Comparison of ENCODE assay signal across 8 cellular contexts in the genomic region with DNA sequence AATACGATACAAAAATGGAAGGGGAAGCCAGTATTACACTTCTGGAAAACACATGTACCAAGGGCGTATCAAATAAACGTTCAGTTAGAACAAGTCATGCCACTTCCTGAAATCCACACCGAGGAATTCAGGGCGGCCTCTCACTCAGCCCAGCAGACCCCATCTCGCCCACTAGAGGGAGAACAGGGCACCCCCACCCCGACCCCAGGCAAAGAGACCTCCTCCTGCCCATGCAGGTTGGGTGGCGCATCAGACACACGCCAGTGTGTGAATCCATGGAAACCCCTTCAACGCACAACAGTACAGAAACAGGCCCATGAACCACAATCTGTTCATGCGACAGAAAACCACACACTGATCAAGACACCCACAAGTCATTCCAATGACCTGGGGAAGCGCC.
DNase-seq lines count a peak whose midpoint lies in the region; ATAC-seq, FAIRE-seq and TF ChIP-seq lines count a peak whose summit lies in the region.
"Not testable (repeated sequence)": the region's sequence is repeated elsewhere in the genome, so short reads cannot be mapped to it uniquely, and the experiment has no call there.

No MANE protein-coding gene starts in this region.

- H3K27ac Mint-ChIP-seq in activated CD8-positive, alpha-beta T cell treated with anti-CD3 and anti-CD28 coated beads for 36 hours; activated naive CD8-positive, alpha-beta T cell treated with anti-CD3 and anti-CD28 coated beads for 36 hours: not testable (repeated sequence)

- not testable (repeated sequence) for H3K4me1 Mint-ChIP-seq in activated CD8-positive, alpha-beta T cell treated with anti-CD3 and anti-CD28 coated beads for 36 hours (ENCODE audit: low read depth); activated naive CD8-positive, alpha-beta T cell treated with anti-CD3 and anti-CD28 coated beads for 36 hours

- not testable (repeated sequence) for H3K27me3 Mint-ChIP-seq in activated CD8-positive, alpha-beta T cell treated with anti-CD3 and anti-CD28 coated beads for 36 hours; activated naive CD8-positive, alpha-beta T cell treated with anti-CD3 and anti-CD28 coated beads for 36 hours

- peak; percentile 18 for DNase-seq in DMS 273 (lab: John Stamatoyannopoulos, UW; ENCODE audit: unreplicated experiment)
- peak in 2 of 3 donors; percentile 11 to 41 for DNase-seq in Peyer's patch
- peak; percentile 46 for DNase-seq in activated CD8-positive, alpha-beta T cell treated with anti-CD3 and anti-CD28 coated beads for 36 hours
- peak; percentile 35 for DNase-seq in activated naive CD8-positive, alpha-beta T cell treated with anti-CD3 and anti-CD28 coated beads for 36 hours
- not testable (repeated sequence) for DNase-seq in choroid plexus epithelial cell (ENCODE audit: low read depth); retinal pigment epithelial cell (ENCODE audit: low read depth); urothelium cell line (ENCODE audit: low spot score)
- DNase-seq in lower lobe of right lung: peak; percentile 14

- not testable (repeated sequence) for H3K27ac ChIP-seq in Peyer's patch, lower lobe of right lung

- intact Hi-C loops in activated CD8-positive, alpha-beta T cell treated with anti-CD3 and anti-CD28 coated beads for 36 hours (cut with micrococcal nuclease); lower lobe of right lung (cut with DNase I): not testable (repeated sequence)

- POLR2A ChIA-PET in activated CD8-positive, alpha-beta T cell treated with anti-CD3 and anti-CD28 coated beads for 36 hours (lab: Charles Lee): not testable (repeated sequence)

- not testable (repeated sequence) for H3K9me3 Mint-ChIP-seq in activated CD8-positive, alpha-beta T cell treated with anti-CD3 and anti-CD28 coated beads for 36 hours; activated naive CD8-positive, alpha-beta T cell treated with anti-CD3 and anti-CD28 coated beads for 36 hours

- TF ChIP-seq POLR2A in Peyer's patch (IDR thresholded peaks at IDR 0.05): not testable (repeated sequence)

- not testable (repeated sequence) for H3K9me3 ChIP-seq in Peyer's patch, lower lobe of right lung

- not testable (repeated sequence) for H3K36me3 Mint-ChIP-seq in activated CD8-positive, alpha-beta T cell treated with anti-CD3 and anti-CD28 coated beads for 36 hours (ENCODE audit: low read depth); activated naive CD8-positive, alpha-beta T cell treated with anti-CD3 and anti-CD28 coated beads for 36 hours

- CTCF ChIA-PET in activated CD8-positive, alpha-beta T cell treated with anti-CD3 and anti-CD28 coated beads for 36 hours (lab: Charles Lee): not testable (repeated sequence)

- H3K36me3 ChIP-seq in Peyer's patch, lower lobe of right lung: not testable (repeated sequence)

- ATAC-seq in activated CD8-positive, alpha-beta T cell treated with anti-CD3 and anti-CD28 coated beads for 36 hours: peak; percentile 80
- ATAC-seq in lower lobe of right lung: not testable (repeated sequence)

- H3K4me1 ChIP-seq in Peyer's patch, lower lobe of right lung: not testable (repeated sequence)

- not testable (repeated sequence) for H3K27me3 ChIP-seq in Peyer's patch; lower lobe of right lung (ENCODE audit: low read depth)

- not testable (repeated sequence) for H3K4me3 ChIP-seq in Peyer's patch; choroid plexus epithelial cell (ENCODE audit: low read depth, low read length); lower lobe of right lung; retinal pigment epithelial cell (ENCODE audit: low read length)

- FAIRE-seq in urothelium cell line (lab: Jason Lieb, UNC): peak; percentile 77

- TF ChIP-seq CTCF in Peyer's patch (IDR thresholded peaks at IDR 0.05); activated CD8-positive, alpha-beta T cell treated with anti-CD3 and anti-CD28 coated beads for 36 hours (IDR thresholded peaks at IDR 0.05); lower lobe of right lung (IDR thresholded peaks at IDR 0.05): not testable (repeated sequence)
- TF ChIP-seq CTCF in choroid plexus epithelial cell (conservative IDR thresholded peaks at IDR 0.05; ENCODE audit: low read depth, low read length) (peak; percentile 29), retinal pigment epithelial cell (conservative IDR thresholded peaks at IDR 0.05; ENCODE audit: low read depth, low read length) (peak; percentile 32)

- H3K4me3 Mint-ChIP-seq in activated CD8-positive, alpha-beta T cell treated with anti-CD3 and anti-CD28 coated beads for 36 hours; activated naive CD8-positive, alpha-beta T cell treated with anti-CD3 and anti-CD28 coated beads for 36 hours: not testable (repeated sequence)
